Comparison of ENCODE assay signal across 11 cellular contexts in the genomic region with DNA sequence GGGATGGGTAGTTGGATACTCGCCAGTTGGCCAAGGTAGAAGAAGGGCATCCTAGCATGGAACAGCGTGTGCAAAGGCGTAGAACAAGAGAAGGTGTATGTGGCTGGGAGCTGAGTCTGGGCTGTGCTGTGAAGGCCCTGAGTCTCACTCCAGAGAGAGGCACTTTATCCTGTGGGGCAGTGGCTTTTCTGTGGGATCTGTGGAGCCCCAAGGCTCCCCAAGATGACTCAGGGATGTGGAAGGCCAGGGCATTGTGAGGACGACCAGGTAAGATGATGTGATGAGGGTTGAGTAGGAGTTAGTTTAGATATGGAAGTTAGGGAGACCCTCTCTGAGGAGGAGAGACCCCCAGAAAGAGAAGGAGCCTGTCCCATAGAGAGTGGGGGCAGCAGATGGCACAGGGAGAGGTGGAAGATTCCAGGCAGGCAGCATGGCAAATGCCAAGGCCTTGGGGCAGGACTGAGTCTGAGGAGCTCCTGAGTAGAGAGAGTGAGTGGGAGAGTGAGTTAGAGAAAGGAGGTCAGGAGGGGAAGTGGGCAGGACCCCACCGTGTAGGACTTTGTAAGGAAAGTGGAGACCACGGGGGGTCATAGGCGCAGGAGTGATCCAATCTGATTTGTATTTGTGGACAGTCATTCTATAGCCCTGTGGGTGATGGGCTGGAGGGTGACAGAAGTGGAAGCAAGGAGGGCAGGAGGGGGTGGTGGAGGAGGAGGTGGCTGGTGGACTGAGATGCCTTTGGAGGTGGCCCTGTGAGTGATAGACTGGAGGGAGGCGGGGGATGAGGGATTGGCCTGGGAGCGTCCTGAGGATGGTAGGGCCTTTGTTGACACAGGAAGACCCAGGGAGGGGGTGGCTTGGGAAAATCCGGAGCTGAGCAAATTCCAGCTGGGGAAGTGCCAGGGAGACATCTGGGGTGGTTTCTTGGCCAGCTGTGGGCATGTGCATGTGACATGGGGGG. TPM values are rescaled to one million over a fixed set of nuclear protein-coding genes. Genes with fewer than 3 reads are reported as not detected.
DNase-seq lines count a peak whose midpoint lies in the region; ATAC-seq lines count a peak whose summit lies in the region.
"Had no signal": no experiment of that assay in that cellular context is flagged by ENCODE, and none has a peak within 500 bp of the region (broad histone marks: within the 10 kb centered on the region; RNA-seq: fewer than 3 reads in every experiment).

No MANE protein-coding gene starts in this region.

- no peak for ATAC-seq in HG02970 (IDR thresholded peaks at IDR 0.05; ENCODE audit: low FRiP score, unreplicated experiment)
- ATAC-seq: stimulated activated naive CD8-positive, alpha-beta T cell treated with anti-CD3 and anti-CD28 coated beads, Interleukin-15, amount 100 ng/mL, for 72 hours had no signal

- H3K4me1 ChIP-seq in mesodermal cell (ENCODE audit: control insufficient read depth, insufficient read depth, low read length, poor library complexity, severe bottlenecking) (peaks cover 14% of the 10 kb centered on the region), HAP-1 (no peaks in the 10 kb centered on the region)

- 71 to 77% methylated on average over 10 of the region's 10 CpGs for WGBS in mesodermal cell (ENCODE audit: insufficient coverage in 2 of 2), 2 experiments

- H3K27ac ChIP-seq in mesodermal cell (ENCODE audit: low read depth, low read length, severe bottlenecking) = peak overlapping the region; percentile 19

- no peaks in the 10 kb centered on the region for H3K9me3 Mint-ChIP-seq in activated naive CD4-positive, alpha-beta T cell treated with anti-CD3 and anti-CD28 coated beads for 36 hours
- H3K9me3 Mint-ChIP-seq: stimulated activated naive CD8-positive, alpha-beta T cell treated with anti-CD3 and anti-CD28 coated beads, Interleukin-15, amount 100 ng/mL, for 72 hours had no signal

- H3K9me3 ChIP-seq in mesodermal cell (ENCODE audit: control insufficient read depth, low read length) = no peaks in the 10 kb centered on the region
- H3K9me3 ChIP-seq in HAP-1 = no peaks in the 10 kb centered on the region

- no peaks in the 10 kb centered on the region for H3K36me3 Mint-ChIP-seq in activated naive CD4-positive, alpha-beta T cell treated with anti-CD3 and anti-CD28 coated beads for 36 hours (ENCODE audit: low read depth)

- peak; percentile 68 for DNase-seq in AG08395 (ENCODE audit: low spot score)
- DNase-seq in HT-29 (ENCODE audit: low spot score) = peak; percentile 9
- peak; percentile 67 for DNase-seq in epidermal melanocyte (ENCODE audit: insufficient read length, low spot score)
- no peak for DNase-seq in HAP-1 (ENCODE audit: low spot score in 2 of 2)
- no peak for DNase-seq in activated naive CD4-positive, alpha-beta T cell treated with anti-CD3 and anti-CD28 coated beads for 36 hours
- DNase-seq in activated naive CD4-positive, alpha-beta T cell treated with anti-CD3 and anti-CD28 coated beads, Interleukin-2, amount 50 U/mL, for 16 hours = no peak
- DNase-seq: NCI-H146; stimulated activated CD4-positive, alpha-beta T cell treated with anti-CD3 and anti-CD28 coated beads, Interleukin-4, amount 100 ng/mL, for 1 hour; stimulated activated naive CD8-positive, alpha-beta T cell treated with anti-CD3 and anti-CD28 coated beads, Interleukin-15, amount 100 ng/mL, for 72 hours had no signal

- intact Hi-C loops in activated naive CD4-positive, alpha-beta T cell treated with anti-CD3 and anti-CD28 coated beads for 36 hours (cut with micrococcal nuclease) = no loop called here

- in situ Hi-C loops in HAP-1 (cut with MboI; ENCODE audit: low sequenced_read_pairs) = no loop called here

- H3K4me1 Mint-ChIP-seq in activated naive CD4-positive, alpha-beta T cell treated with anti-CD3 and anti-CD28 coated beads for 36 hours (ENCODE audit: low read depth) = no peaks in the 10 kb centered on the region
- H3K4me1 Mint-ChIP-seq: stimulated activated naive CD8-positive, alpha-beta T cell treated with anti-CD3 and anti-CD28 coated beads, Interleukin-15, amount 100 ng/mL, for 72 hours had no signal

- peaks cover 4% of the 10 kb centered on the region for H3K27me3 Mint-ChIP-seq in activated naive CD4-positive, alpha-beta T cell treated with anti-CD3 and anti-CD28 coated beads for 36 hours (ENCODE audit: low read depth)
- H3K27me3 Mint-ChIP-seq: stimulated activated naive CD8-positive, alpha-beta T cell treated with anti-CD3 and anti-CD28 coated beads, Interleukin-15, amount 100 ng/mL, for 72 hours had no signal

- H3K27ac Mint-ChIP-seq in activated naive CD4-positive, alpha-beta T cell treated with anti-CD3 and anti-CD28 coated beads for 36 hours = no peak overlapping the region

- peaks cover 24% of the 10 kb centered on the region for H3K27me3 ChIP-seq in HAP-1 (ENCODE audit: low read depth)

- no peak overlapping the region for H3K4me3 Mint-ChIP-seq in activated naive CD4-positive, alpha-beta T cell treated with anti-CD3 and anti-CD28 coated beads for 36 hours
- H3K4me3 Mint-ChIP-seq: stimulated activated naive CD8-positive, alpha-beta T cell treated with anti-CD3 and anti-CD28 coated beads, Interleukin-15, amount 100 ng/mL, for 72 hours had no signal

- H3K36me3 ChIP-seq in mesodermal cell (ENCODE audit: control insufficient read depth, insufficient read depth, low read length) (no peaks in the 10 kb centered on the region), HAP-1 (replicated peaks) (no peaks in the 10 kb centered on the region)

- no peak overlapping the region for H3K4me3 ChIP-seq in mesodermal cell (ENCODE audit: extremely low read depth, insufficient read depth, low read length, poor library complexity, severe bottlenecking)
- no peak overlapping the region for H3K4me3 ChIP-seq in HAP-1

- CTCF ChIA-PET in activated naive CD4-positive, alpha-beta T cell treated with anti-CD3 and anti-CD28 coated beads for 36 hours (lab: Charles Lee) = no interaction called here

RNA-seq across cellular contexts. Expression of a gene that starts 50.3 kb away (rescaled TPM):
- total RNA-seq in HT-29 (2014; rRNA removed; shearing (Covaris generic)) = 0.33 and 0.55 TPM in 2 replicates
- 172 TPM for polyA plus RNA-seq in mesodermal cell (2013, experiment 1 of 2)
- 137 TPM for polyA plus RNA-seq in mesodermal cell (2013, experiment 2 of 2)
- not detected for total RNA-seq in activated naive CD4-positive, alpha-beta T cell treated with anti-CD3 and anti-CD28 coated beads for 36 hours

Comparison
In these comparisons a context has a peak if more than half of its experiments do, and no peak if none do; other contexts are left out.
1. DNase-seq: peak in AG08395 (single experiment), HT-29 (single experiment) and epidermal melanocyte (single experiment); none in HAP-1 (0 of 2), activated naive CD4-positive, alpha-beta T cell treated with anti-CD3 and anti-CD28 coated beads for 36 hours (single experiment) and activated naive CD4-positive, alpha-beta T cell treated with anti-CD3 and anti-CD28 coated beads, Interleukin-2, amount 50 U/mL, for 16 hours (single experiment).